ENCODE assay signal across 8 cellular contexts in the genomic region with DNA sequence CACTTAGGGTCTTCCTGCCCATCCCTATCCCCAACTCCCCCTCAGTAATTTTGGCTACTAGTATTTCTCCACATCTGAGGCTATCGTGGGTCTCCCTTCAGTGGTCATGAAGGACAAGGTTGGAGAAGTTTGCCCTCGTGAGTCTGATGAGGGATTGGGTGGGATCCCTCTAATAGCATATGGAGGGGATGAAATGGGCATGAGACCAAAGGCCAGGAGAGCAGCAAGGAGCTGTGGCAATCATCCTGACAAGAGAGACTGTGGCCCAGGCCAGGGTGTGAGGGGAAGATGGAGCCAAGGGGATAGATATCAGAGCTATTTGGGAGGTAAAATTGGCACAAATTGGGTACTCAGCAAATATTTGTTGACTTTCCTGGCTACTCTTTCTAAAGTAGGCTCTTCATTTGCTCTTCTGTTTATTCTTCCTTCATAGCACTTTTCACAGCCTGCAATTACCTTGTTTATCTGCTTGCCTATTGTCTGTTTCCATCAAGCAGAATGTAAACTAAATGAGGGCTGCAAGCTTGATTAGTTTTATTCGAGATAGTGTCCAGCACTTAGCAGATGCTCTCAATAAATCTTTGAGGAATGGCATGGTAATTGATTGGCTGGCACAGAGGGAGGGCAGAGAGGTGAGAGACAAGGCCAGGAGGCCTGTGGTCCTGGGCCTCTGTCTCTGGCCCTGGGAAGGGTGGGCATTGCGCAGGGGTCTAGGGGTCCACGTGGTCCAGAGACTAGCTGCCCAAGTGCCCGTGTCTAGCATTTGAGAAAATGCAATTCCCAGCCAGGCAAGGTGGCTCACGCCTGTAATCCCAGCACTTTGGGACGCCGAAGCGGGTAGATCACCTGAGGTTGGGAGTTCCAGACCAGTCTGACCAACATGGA. TPM values are rescaled to one million over a fixed set of nuclear protein-coding genes. Genes with fewer than 3 reads are reported as not detected.
DNase-seq lines count a peak whose midpoint lies in the region; ATAC-seq and TF ChIP-seq lines count a peak whose summit lies in the region.

No MANE protein-coding gene starts in this region.

- no peak for TF ChIP-seq CTCF in DND-41 (IDR thresholded peaks at IDR 0.05; ENCODE audit: borderline replicate concordance, extremely low read depth, low read length, poor library complexity, severe bottlenecking)
- TF ChIP-seq CTCF in dorsolateral prefrontal cortex (IDR thresholded peaks at IDR 0.05 in 54 of 56, conservative IDR thresholded peaks at IDR 0.05 in 2 of 56; ENCODE audit: low read depth in 1 of 56, partially characterized antibody in 56 of 56): no peak
- no peak for TF ChIP-seq CTCF in GM13977 (IDR thresholded peaks at IDR 0.05; ENCODE audit: extremely low read depth, insufficient read depth, missing control alignments)

- no peak for DNase-seq in DND-41
- peak; percentile 96 for DNase-seq in NCI-H2029 treated with DMSO at 0.1 percent for 48 hours (lab: John Stamatoyannopoulos, UW)
- peak in 3 of 10 donors; percentile 27 to 40 (median 28) for DNase-seq in dorsolateral prefrontal cortex
- peak; percentile 79 for DNase-seq in posterior vena cava (ENCODE audit: low spot score)
- DNase-seq in GM13977 (ENCODE audit: low spot score): no peak

- no peaks in the 10 kb centered on the region for H3K9me3 ChIP-seq in DND-41 (ENCODE audit: insufficient read depth, low read length, severe bottlenecking)

- H3K79me2 ChIP-seq in DND-41 (ENCODE audit: insufficient read depth, low read length): no peaks in the 10 kb centered on the region

- peaks cover 19% of the 10 kb centered on the region for H3K36me3 ChIP-seq in DND-41 (ENCODE audit: insufficient read depth, low read length)

- H3K27ac ChIP-seq in DND-41 (ENCODE audit: low read length): peak overlapping the region; percentile 31; the same call in 1 of the 2 replicates
- peak overlapping the region in 51 of 59 donors; percentile 11 to 98 (median 94) for H3K27ac ChIP-seq in dorsolateral prefrontal cortex

- H2AFZ ChIP-seq in DND-41 (ENCODE audit: low read depth, low read length): peak overlapping the region; percentile 57

- ATAC-seq in DND-41 (ENCODE audit: insufficient read depth, low read depth): no peak
- ATAC-seq in HG03095 (IDR thresholded peaks at IDR 0.05; ENCODE audit: unreplicated experiment): no peak
- no peak for ATAC-seq in GM18520 (IDR thresholded peaks at IDR 0.05; ENCODE audit: unreplicated experiment)
- ATAC-seq in GM21717 (IDR thresholded peaks at IDR 0.05; ENCODE audit: unreplicated experiment): no peak

- no peaks in the 10 kb centered on the region for H3K27me3 ChIP-seq in DND-41 (ENCODE audit: insufficient read depth, low read length, poor library complexity)
- no peaks in the 10 kb centered on the region for H3K27me3 ChIP-seq in dorsolateral prefrontal cortex

- no peaks in the 10 kb centered on the region for H4K20me1 ChIP-seq in DND-41 (ENCODE audit: insufficient read depth, low read length)

- no peak overlapping the region for H3K4me3 ChIP-seq in DND-41 (ENCODE audit: low read depth in 1 of 2, low read length in 2 of 2)
- H3K4me3 ChIP-seq in dorsolateral prefrontal cortex: peak overlapping the region in 2 of 59 donors; percentile 88 to 90

- H3K4me1 ChIP-seq in DND-41 (ENCODE audit: insufficient read depth, low read length): peaks cover 34% of the 10 kb centered on the region

- in situ Hi-C loops in GM13977 (cut with MboI; ENCODE audit: low pct_unique_long_range_greater_than_20kb, low sequenced_read_pairs, unreplicated experiment): no loop called here

- peak overlapping the region; percentile 87; the same call in 1 of the 2 replicates for H3K9ac ChIP-seq in DND-41 (ENCODE audit: low read depth, low read length)

- intact Hi-C loops in dorsolateral prefrontal cortex (cut with DNase I): no loop called here
- intact Hi-C loops in posterior vena cava (cut with DNase I): no loop called here

- H3K4me2 ChIP-seq in DND-41 (ENCODE audit: insufficient read depth, low read length): peak overlapping the region; percentile 92; the same call in 1 of the 2 replicates

RNA-seq across cellular contexts. Expression of a gene that starts 1.5 kb away (rescaled TPM):
- 10 to 100 TPM in 72 of 120 experiments, 1 to 10 TPM in 48; 3.7 to 23.1 (median 11.1) TPM for total RNA-seq in dorsolateral prefrontal cortex
- 10 to 100 TPM; 20.1 to 32.7 TPM for total RNA-seq in posterior vena cava

RNA-seq across cellular contexts. Expression of a gene that starts 8.4 kb away (rescaled TPM):
- total RNA-seq in dorsolateral prefrontal cortex (under 1 TPM in 1 of 120 experiments, not detected in 119; 0.79 TPM), posterior vena cava (not detected)

RNA-seq across cellular contexts. Expression of a gene that starts 9.6 kb away (rescaled TPM):
- total RNA-seq in dorsolateral prefrontal cortex (10 to 100 TPM in 12 of 120 experiments, 1 to 10 TPM in 108; 2.3 to 14.1 (median 6.4) TPM), posterior vena cava (10 to 100 TPM; 13.5 to 22.2 TPM)

RNA-seq across cellular contexts. Expression of a gene that starts 10.8 kb away (rescaled TPM):
- 1 to 10 TPM in 65 of 120 experiments, under 1 TPM in 51, not detected in 4; 0.23 to 2.6 (median 1.1) TPM for total RNA-seq in dorsolateral prefrontal cortex
- total RNA-seq in posterior vena cava: under 1 TPM; 0.37 to 0.38 TPM

RNA-seq across cellular contexts. Expression of a gene that starts 23.4 kb away (rescaled TPM):
- total RNA-seq in dorsolateral prefrontal cortex (100 to 1,000 TPM; 313 to 628 (median 452) TPM), posterior vena cava (1,000 to 10,000 TPM; 1,440 to 1,494 TPM)

Comparison
In these comparisons a context has a peak if more than half of its experiments do, and no peak if none do; other contexts are left out.
1. DNase-seq: peak in NCI-H2029 treated with DMSO at 0.1 percent for 48 hours (single experiment) and posterior vena cava (single experiment); none in DND-41 (single experiment) and GM13977 (single experiment).